In the genomic region with DNA sequence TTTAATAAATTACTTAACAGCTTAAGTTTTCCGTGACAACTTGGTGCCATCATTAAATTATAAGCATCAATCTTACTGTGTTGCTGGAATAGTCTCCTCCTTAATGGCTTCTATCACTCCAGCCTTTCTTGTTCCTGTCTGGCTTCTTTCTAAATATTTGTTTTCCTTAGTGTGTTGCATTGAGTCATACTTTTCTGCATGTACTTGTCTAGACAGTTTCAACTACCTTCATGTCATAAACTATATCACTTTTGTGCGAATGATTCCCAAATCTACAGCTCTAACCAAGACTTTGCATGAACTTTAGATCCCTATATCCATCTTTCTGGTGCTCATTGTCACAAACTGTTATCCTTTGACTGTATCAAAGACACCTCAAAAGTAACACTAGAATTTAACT, we compare ENCODE assay signal across 22 cellular contexts.
DNase-seq lines count a peak whose midpoint lies in the region; ATAC-seq and TF ChIP-seq lines count a peak whose summit lies in the region.
"Had no signal": no experiment of that assay in that cellular context is flagged by ENCODE, and none has a peak within 500 bp of the region (broad histone marks: within the 10 kb centered on the region; RNA-seq: fewer than 3 reads in every experiment).

No MANE protein-coding gene starts in this region.

- H3K9ac ChIP-seq in HCT116 (ENCODE audit: low read length) = no peak overlapping the region

- POLR2A ChIA-PET in HCT116 (lab: Charles Lee) = no interaction called here

- H4K20me1 ChIP-seq in HCT116 (ENCODE audit: insufficient read depth) = 0 out of 2 replicates have a peak, but pooled peaks cover 3% of the 10 kb centered on the region

- H3K27me3 ChIP-seq in HCT116 (ENCODE audit: insufficient read depth, low read length) = no peaks in the 10 kb centered on the region
- H3K27me3 ChIP-seq in RWPE2 (ENCODE audit: insufficient read depth, poor library complexity, severe bottlenecking) = no peaks in the 10 kb centered on the region
- H3K27me3 ChIP-seq: sigmoid colon, thyroid gland had no signal

- H3K27ac Mint-ChIP-seq in stimulated activated memory B cell treated with anti-CD40 and anti-IgM and Interleukin-4, amounts not matched to agents 10 μg/mL and 1 μg/mL and 100 μg/mL, for 72 hours = peak overlapping the region; percentile 62
- H3K27ac Mint-ChIP-seq: T-helper 1 cell treated with Interleukin-12 subunit alpha and Interleukin-12 subunit beta and Interleukin-4 antibody, amounts not matched to agents 30 μg/mL and 1 μg/mL, for 36 hours had no signal

- H2AFZ ChIP-seq in HCT116 (ENCODE audit: low read depth, low read length, poor library complexity, severe bottlenecking) = no peak overlapping the region

- H3K4me2 ChIP-seq in HCT116 (ENCODE audit: low read length) = peak overlapping the region; percentile 51

- no peak for TF ChIP-seq RAD21 in HCT116 (IDR thresholded peaks at IDR 0.05; ENCODE audit: low read depth)

- CTCF ChIA-PET in HCT116 (lab: Charles Lee) = no interaction called here

- H3K4me3 Mint-ChIP-seq in stimulated activated memory B cell treated with anti-CD40 and anti-IgM and Interleukin-4, amounts not matched to agents 10 μg/mL and 1 μg/mL and 100 μg/mL, for 72 hours = no peak overlapping the region
- H3K4me3 Mint-ChIP-seq: nephron progenitor cell; T-helper 1 cell treated with Interleukin-12 subunit alpha and Interleukin-12 subunit beta and Interleukin-4 antibody, amounts not matched to agents 30 μg/mL and 1 μg/mL, for 36 hours had no signal

- H3K9me3 Mint-ChIP-seq in stimulated activated memory B cell treated with anti-CD40 and anti-IgM and Interleukin-4, amounts not matched to agents 10 μg/mL and 1 μg/mL and 100 μg/mL, for 72 hours = no peaks in the 10 kb centered on the region
- H3K9me3 Mint-ChIP-seq: T-helper 1 cell treated with Interleukin-12 subunit alpha and Interleukin-12 subunit beta and Interleukin-4 antibody, amounts not matched to agents 30 μg/mL and 1 μg/mL, for 36 hours had no signal

- TF ChIP-seq POLR2A in HCT116 (IDR thresholded peaks at IDR 0.05; ENCODE audit: borderline replicate concordance, extremely low read depth, insufficient read depth, insufficient read length) = no peak

- H3K4me1 ChIP-seq in HCT116 (ENCODE audit: control insufficient read depth in 1 of 2, insufficient read depth in 2 of 2, low read length in 2 of 2) (peaks cover 23 to 27% of the 10 kb centered on the region in 2 experiments; a peak in 3 of 4 replicates), RWPE2 (ENCODE audit: insufficient read depth, poor library complexity, severe bottlenecking) (peaks cover 32% of the 10 kb centered on the region)

- H3K36me3 ChIP-seq in HCT116 (ENCODE audit: control insufficient read depth in 1 of 2, insufficient read depth in 2 of 2, low read length in 2 of 2) = no peaks in the 10 kb centered on the region
- no peaks in the 10 kb centered on the region for H3K36me3 ChIP-seq in RWPE2 (ENCODE audit: low read depth)
- H3K36me3 ChIP-seq: sigmoid colon, thyroid gland had no signal

- peaks cover 4% of the 10 kb centered on the region for H3K36me3 Mint-ChIP-seq in stimulated activated memory B cell treated with anti-CD40 and anti-IgM and Interleukin-4, amounts not matched to agents 10 μg/mL and 1 μg/mL and 100 μg/mL, for 72 hours

- H3K9me2 ChIP-seq in HCT116 (ENCODE audit: insufficient read depth) = no peaks in the 10 kb centered on the region

- BruUV-seq in HCT116 (replicated peaks; lab: Mats Ljungman, UMichigan) = no TSS peak

- H3K27me3 Mint-ChIP-seq in stimulated activated memory B cell treated with anti-CD40 and anti-IgM and Interleukin-4, amounts not matched to agents 10 μg/mL and 1 μg/mL and 100 μg/mL, for 72 hours = no peaks in the 10 kb centered on the region

- H3K4me3 ChIP-seq in HCT116 (replicated peaks in 1 of 2; ENCODE audit: low read depth in 1 of 2, low read length in 2 of 2) (no peak overlapping the region), RWPE2 (ENCODE audit: severe bottlenecking) (no peak overlapping the region), fibroblast of mammary gland (ENCODE audit: control insufficient read depth, low read depth, low read length) (no peak overlapping the region)
- H3K4me3 ChIP-seq: sigmoid colon, thyroid gland had no signal

- DNase-seq in HCT116 (ENCODE audit: low read depth, low spot score) = no peak
- no peak for DNase-seq in RWPE2 (ENCODE audit: low spot score)
- peak; percentile 23 for DNase-seq in fibroblast of mammary gland (ENCODE audit: low read depth)
- DNase-seq in left lobe of liver (ENCODE audit: low spot score) = no peak
- no peak for DNase-seq in stimulated activated CD4-positive, alpha-beta T cell treated with anti-CD3 and anti-CD28 coated beads, Interleukin-12 subunit alpha, Interleukin-12 subunit beta, amount 100 ng/mL, for 4 hours
- DNase-seq in GF-D8 (lab: John Stamatoyannopoulos, UW) = no peak
- DNase-seq: activated CD4-positive, alpha-beta T cell treated with anti-CD3 and anti-CD28 coated beads, Interleukin-2, amount 50 U/mL, for 48 hours; activated gamma-delta T cell treated with Interleukin-2 at 50 U/mL for 16 hours; amniotic stem cell; caudate nucleus; NCI-H146; NCI-H748 treated with DMSO at 0.1 percent for 48 hours; nephron progenitor cell; OCI-M1; sigmoid colon; stimulated activated CD4-positive, alpha-beta T cell treated with anti-CD3 and anti-CD28 coated beads, Interleukin-1b, Interleukin-23, amount 100 ng/mL, for 48 hours; stimulated activated naive CD4-positive, alpha-beta T cell; thyroid gland had no signal

- TF ChIP-seq CTCF in HCT116 (IDR thresholded peaks at IDR 0.05 in 2 of 3, conservative IDR thresholded peaks at IDR 0.05 in 1 of 3; ENCODE audit: borderline replicate concordance in 1 of 3, insufficient read depth in 1 of 3, low read depth in 2 of 3, low read length in 2 of 3) (no peak), RWPE2 (IDR thresholded peaks at IDR 0.05; ENCODE audit: poor library complexity, severe bottlenecking) (no peak), fibroblast of mammary gland (conservative IDR thresholded peaks at IDR 0.05; ENCODE audit: control insufficient read depth, insufficient read depth, low read depth, low read length) (no peak)

- peak; percentile 25 for ATAC-seq in HCT116
- ATAC-seq in RWPE2 (ENCODE audit: low read depth) = peak; percentile 90
- ATAC-seq in stimulated activated memory B cell treated with anti-CD40 and anti-IgM and Interleukin-4, amounts not matched to agents 10 μg/mL and 1 μg/mL and 100 μg/mL, for 72 hours = no peak
- no peak for ATAC-seq in left lobe of liver
- ATAC-seq: HepG2 had no signal

- peaks cover 89% of the 10 kb centered on the region for H3K4me1 Mint-ChIP-seq in stimulated activated memory B cell treated with anti-CD40 and anti-IgM and Interleukin-4, amounts not matched to agents 10 μg/mL and 1 μg/mL and 100 μg/mL, for 72 hours

- intact Hi-C loops in HCT116 (cut with micrococcal nuclease) = no loop called here

- H3K27ac ChIP-seq in HCT116 (ENCODE audit: low read depth, low read length) (peak overlapping the region; percentile 4; the same call in 1 of the 2 replicates), RWPE2 (ENCODE audit: poor library complexity, severe bottlenecking) (peak overlapping the region; percentile 57)
- H3K27ac ChIP-seq: thyroid gland, VCaP had no signal

- RAD21 ChIA-PET in HCT116 (lab: Charles Lee; ENCODE audit: low non-redundant PET in 1 of 2, low total read pairs in 2 of 2, uncharacterized antibody in 2 of 2, unreplicated experiment in 2 of 2) = no interaction called here

- H3K79me2 ChIP-seq in HCT116 (ENCODE audit: insufficient read depth, low read length) = peaks cover 53% of the 10 kb centered on the region

- H3K9me3 ChIP-seq in HCT116 (ENCODE audit: control insufficient read depth in 1 of 2, insufficient read depth in 1 of 2, low read depth in 1 of 2, low read length in 2 of 2) = no peaks in the 10 kb centered on the region
- H3K9me3 ChIP-seq in RWPE2 (ENCODE audit: severe bottlenecking) = no peaks in the 10 kb centered on the region
- H3K9me3 ChIP-seq: sigmoid colon, thyroid gland had no signal

TF ChIP-seq in HCT116, 20 proteins besides CTCF, POLR2A, EP300 and RAD21 (continues in another document):
- TF ChIP-seq CEBPB (IDR thresholded peaks at IDR 0.05; ENCODE audit: low read depth) (no peak), POLR2AphosphoS5 (IDR thresholded peaks at IDR 0.05; ENCODE audit: low read depth, low read length) (no peak), CBX3 (IDR thresholded peaks at IDR 0.05; ENCODE audit: low read depth) (no peak), SIN3A (IDR thresholded peaks at IDR 0.05; ENCODE audit: low read depth) (no peak), TCF7L2 (IDR thresholded peaks at IDR 0.05; ENCODE audit: borderline replicate concordance, extremely low read depth, insufficient read depth, insufficient read length) (no peak), YY1 (IDR thresholded peaks at IDR 0.05; ENCODE audit: extremely low read depth, insufficient replicate concordance, low read depth, low read length) (no peak)
- TF ChIP-seq, protein P1, sequence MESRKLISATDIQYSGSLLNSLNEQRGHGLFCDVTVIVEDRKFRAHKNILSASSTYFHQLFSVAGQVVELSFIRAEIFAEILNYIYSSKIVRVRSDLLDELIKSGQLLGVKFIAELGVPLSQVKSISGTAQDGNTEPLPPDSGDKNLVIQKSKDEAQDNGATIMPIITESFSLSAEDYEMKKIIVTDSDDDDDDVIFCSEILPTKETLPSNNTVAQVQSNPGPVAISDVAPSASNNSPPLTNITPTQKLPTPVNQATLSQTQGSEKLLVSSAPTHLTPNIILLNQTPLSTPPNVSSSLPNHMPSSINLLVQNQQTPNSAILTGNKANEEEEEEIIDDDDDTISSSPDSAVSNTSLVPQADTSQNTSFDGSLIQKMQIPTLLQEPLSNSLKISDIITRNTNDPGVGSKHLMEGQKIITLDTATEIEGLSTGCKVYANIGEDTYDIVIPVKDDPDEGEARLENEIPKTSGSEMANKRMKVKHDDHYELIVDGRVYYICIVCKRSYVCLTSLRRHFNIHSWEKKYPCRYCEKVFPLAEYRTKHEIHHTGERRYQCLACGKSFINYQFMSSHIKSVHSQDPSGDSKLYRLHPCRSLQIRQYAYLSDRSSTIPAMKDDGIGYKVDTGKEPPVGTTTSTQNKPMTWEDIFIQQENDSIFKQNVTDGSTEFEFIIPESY (IDR thresholded peaks at IDR 0.05; ENCODE audit: extremely low read depth, insufficient replicate concordance, low read length) = no peak

Comparison
In these comparisons a context has a peak if more than half of its experiments do, and no peak if none do; other contexts are left out.
1. ATAC-seq: peak in HCT116 (single experiment) and RWPE2 (single experiment); none in stimulated activated memory B cell treated with anti-CD40 and anti-IgM and Interleukin-4, amounts not matched to agents 10 μg/mL and 1 μg/mL and 100 μg/mL, for 72 hours (single experiment) and left lobe of liver (single experiment).